ENCODE assay signal across 1 cellular context in the genomic region with DNA sequence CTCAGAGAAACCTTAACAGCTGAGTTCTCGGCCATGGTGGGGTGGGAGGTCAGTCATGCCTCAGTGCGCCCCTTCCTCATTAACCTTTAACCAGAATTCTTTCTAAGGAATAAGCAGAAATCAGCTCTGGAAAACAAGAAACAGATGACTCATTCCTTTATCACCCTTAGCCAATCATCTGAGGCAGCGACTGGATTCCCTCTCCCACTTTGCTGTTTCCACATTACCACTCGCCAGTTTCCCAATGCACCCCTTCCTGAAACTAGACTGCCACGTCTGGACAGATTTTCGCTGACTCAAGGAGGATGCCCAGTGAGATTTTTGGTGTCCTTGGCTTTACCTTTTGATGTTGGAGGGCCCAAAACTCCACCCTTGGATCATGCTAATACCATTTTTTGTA.
TF ChIP-seq lines count a peak whose summit lies in the region.

No MANE protein-coding gene starts in this region.

TF ChIP-seq in GM23338, 12 proteins besides CTCF, POLR2A, EP300 and RAD21 (continued from another document):
- TF ChIP-seq, protein P1, sequence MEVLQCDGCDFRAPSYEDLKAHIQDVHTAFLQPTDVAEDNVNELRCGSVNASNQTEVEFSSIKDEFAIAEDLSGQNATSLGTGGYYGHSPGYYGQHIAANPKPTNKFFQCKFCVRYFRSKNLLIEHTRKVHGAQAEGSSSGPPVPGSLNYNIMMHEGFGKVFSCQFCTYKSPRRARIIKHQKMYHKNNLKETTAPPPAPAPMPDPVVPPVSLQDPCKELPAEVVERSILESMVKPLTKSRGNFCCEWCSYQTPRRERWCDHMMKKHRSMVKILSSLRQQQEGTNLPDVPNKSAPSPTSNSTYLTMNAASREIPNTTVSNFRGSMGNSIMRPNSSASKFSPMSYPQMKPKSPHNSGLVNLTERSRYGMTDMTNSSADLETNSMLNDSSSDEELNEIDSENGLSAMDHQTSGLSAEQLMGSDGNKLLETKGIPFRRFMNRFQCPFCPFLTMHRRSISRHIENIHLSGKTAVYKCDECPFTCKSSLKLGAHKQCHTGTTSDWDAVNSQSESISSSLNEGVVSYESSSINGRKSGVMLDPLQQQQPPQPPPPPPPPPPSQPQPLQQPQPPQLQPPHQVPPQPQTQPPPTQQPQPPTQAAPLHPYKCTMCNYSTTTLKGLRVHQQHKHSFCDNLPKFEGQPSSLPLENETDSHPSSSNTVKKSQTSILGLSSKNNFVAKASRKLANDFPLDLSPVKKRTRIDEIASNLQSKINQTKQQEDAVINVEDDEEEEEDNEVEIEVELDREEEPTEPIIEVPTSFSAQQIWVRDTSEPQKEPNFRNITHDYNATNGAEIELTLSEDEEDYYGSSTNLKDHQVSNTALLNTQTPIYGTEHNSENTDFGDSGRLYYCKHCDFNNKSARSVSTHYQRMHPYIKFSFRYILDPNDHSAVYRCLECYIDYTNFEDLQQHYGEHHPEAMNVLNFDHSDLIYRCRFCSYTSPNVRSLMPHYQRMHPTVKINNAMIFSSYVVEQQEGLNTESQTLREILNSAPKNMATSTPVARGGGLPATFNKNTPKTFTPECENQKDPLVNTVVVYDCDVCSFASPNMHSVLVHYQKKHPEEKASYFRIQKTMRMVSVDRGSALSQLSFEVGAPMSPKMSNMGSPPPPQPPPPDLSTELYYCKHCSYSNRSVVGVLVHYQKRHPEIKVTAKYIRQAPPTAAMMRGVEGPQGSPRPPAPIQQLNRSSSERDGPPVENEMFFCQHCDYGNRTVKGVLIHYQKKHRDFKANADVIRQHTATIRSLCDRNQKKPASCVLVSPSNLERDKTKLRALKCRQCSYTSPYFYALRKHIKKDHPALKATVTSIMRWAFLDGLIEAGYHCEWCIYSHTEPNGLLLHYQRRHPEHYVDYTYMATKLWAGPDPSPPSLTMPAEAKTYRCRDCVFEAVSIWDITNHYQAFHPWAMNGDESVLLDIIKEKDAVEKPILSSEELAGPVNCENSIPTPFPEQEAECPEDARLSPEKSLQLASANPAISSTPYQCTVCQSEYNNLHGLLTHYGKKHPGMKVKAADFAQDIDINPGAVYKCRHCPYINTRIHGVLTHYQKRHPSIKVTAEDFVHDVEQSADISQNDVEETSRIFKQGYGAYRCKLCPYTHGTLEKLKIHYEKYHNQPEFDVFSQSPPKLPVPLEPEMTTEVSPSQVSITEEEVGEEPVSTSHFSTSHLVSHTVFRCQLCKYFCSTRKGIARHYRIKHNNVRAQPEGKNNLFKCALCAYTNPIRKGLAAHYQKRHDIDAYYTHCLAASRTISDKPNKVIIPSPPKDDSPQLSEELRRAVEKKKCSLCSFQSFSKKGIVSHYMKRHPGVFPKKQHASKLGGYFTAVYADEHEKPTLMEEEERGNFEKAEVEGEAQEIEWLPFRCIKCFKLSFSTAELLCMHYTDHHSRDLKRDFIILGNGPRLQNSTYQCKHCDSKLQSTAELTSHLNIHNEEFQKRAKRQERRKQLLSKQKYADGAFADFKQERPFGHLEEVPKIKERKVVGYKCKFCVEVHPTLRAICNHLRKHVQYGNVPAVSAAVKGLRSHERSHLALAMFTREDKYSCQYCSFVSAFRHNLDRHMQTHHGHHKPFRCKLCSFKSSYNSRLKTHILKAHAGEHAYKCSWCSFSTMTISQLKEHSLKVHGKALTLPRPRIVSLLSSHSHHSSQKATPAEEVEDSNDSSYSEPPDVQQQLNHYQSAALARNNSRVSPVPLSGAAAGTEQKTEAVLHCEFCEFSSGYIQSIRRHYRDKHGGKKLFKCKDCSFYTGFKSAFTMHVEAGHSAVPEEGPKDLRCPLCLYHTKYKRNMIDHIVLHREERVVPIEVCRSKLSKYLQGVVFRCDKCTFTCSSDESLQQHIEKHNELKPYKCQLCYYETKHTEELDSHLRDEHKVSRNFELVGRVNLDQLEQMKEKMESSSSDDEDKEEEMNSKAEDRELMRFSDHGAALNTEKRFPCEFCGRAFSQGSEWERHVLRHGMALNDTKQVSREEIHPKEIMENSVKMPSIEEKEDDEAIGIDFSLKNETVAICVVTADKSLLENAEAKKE (CRISPR knock-in tag; IDR thresholded peaks at IDR 0.05) = no peak
- TF ChIP-seq ZNF114 (CRISPR knock-in tag; IDR thresholded peaks at IDR 0.05) (no peak), EZH2phosphoT487 (IDR thresholded peaks at IDR 0.05; ENCODE audit: unreplicated experiment) (no peak), ZNF331 (CRISPR knock-in tag; IDR thresholded peaks at IDR 0.05; ENCODE audit: low read depth) (no peak), CREB1 (CRISPR knock-in tag; IDR thresholded peaks at IDR 0.05; ENCODE audit: low read depth) (no peak), EZH2 (IDR thresholded peaks at IDR 0.05; ENCODE audit: low read depth, unreplicated experiment) (no peak), POLR2AphosphoS5 (IDR thresholded peaks at IDR 0.05; ENCODE audit: low read depth) (no peak), NANOG (IDR thresholded peaks at IDR 0.05; ENCODE audit: borderline replicate concordance) (no peak), STAT1 (IDR thresholded peaks at IDR 0.05; ENCODE audit: unreplicated experiment) (no peak), JUNB (IDR thresholded peaks at IDR 0.05; ENCODE audit: unreplicated experiment) (no peak)
- TF ChIP-seq, protein P2, sequence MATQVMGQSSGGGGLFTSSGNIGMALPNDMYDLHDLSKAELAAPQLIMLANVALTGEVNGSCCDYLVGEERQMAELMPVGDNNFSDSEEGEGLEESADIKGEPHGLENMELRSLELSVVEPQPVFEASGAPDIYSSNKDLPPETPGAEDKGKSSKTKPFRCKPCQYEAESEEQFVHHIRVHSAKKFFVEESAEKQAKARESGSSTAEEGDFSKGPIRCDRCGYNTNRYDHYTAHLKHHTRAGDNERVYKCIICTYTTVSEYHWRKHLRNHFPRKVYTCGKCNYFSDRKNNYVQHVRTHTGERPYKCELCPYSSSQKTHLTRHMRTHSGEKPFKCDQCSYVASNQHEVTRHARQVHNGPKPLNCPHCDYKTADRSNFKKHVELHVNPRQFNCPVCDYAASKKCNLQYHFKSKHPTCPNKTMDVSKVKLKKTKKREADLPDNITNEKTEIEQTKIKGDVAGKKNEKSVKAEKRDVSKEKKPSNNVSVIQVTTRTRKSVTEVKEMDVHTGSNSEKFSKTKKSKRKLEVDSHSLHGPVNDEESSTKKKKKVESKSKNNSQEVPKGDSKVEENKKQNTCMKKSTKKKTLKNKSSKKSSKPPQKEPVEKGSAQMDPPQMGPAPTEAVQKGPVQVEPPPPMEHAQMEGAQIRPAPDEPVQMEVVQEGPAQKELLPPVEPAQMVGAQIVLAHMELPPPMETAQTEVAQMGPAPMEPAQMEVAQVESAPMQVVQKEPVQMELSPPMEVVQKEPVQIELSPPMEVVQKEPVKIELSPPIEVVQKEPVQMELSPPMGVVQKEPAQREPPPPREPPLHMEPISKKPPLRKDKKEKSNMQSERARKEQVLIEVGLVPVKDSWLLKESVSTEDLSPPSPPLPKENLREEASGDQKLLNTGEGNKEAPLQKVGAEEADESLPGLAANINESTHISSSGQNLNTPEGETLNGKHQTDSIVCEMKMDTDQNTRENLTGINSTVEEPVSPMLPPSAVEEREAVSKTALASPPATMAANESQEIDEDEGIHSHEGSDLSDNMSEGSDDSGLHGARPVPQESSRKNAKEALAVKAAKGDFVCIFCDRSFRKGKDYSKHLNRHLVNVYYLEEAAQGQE (IDR thresholded peaks at IDR 0.05; ENCODE audit: unreplicated experiment) = no peak
